Comparison of ENCODE assay signal across 12 cellular contexts in genomic region chr1:31487894-31488293, GRCh38.
"Had no signal": no experiment of that assay in that cellular context is flagged by ENCODE, and none has a peak within 500 bp of the region (broad histone marks: within the 10 kb centered on the region; RNA-seq: fewer than 3 reads in every experiment).

No MANE protein-coding gene starts in this region.

- H3K36me3 Mint-ChIP-seq: stimulated activated memory B cell treated with anti-CD40 and anti-IgM and Interleukin-4, amounts not matched to agents 10 μg/mL and 1 μg/mL and 100 μg/mL, for 72 hours had no signal

- H3K27me3 ChIP-seq: body of pancreas, neutrophil, upper lobe of left lung had no signal

- H3K4me1 ChIP-seq: body of pancreas had no signal

- DNase-seq: activated CD4-positive, alpha-beta T cell treated with anti-CD3 and anti-CD28 coated beads, Interleukin-2, amount 50 U/mL, for 48 hours; activated CD8-positive, alpha-beta memory T cell treated with anti-CD3 and anti-CD28 coated beads, Interleukin-2, amount 50 U/mL, for 4 hours; activated naive CD4-positive, alpha-beta T cell treated with anti-CD3 and anti-CD28 coated beads, Interleukin-2, amount 10 ng/mL, durations not matched to agents 7 days and 5 days; amniotic stem cell; body of pancreas; kidney; upper lobe of left lung had no signal

- ATAC-seq: body of pancreas; gastroesophageal sphincter; stimulated activated memory B cell treated with anti-CD40 and anti-IgM and Interleukin-4, amounts not matched to agents 10 μg/mL and 1 μg/mL and 100 μg/mL, for 72 hours had no signal

- H3K4me3 Mint-ChIP-seq: stimulated activated memory B cell treated with anti-CD40 and anti-IgM and Interleukin-4, amounts not matched to agents 10 μg/mL and 1 μg/mL and 100 μg/mL, for 72 hours; T-helper 2 cell treated with Interferon-gamma antibody and Interleukin-4, amounts not matched to agents 5 μg/mL and 100 μg/mL, for 36 hours had no signal

- H3K9me3 Mint-ChIP-seq: T-helper 2 cell treated with Interferon-gamma antibody and Interleukin-4, amounts not matched to agents 5 μg/mL and 100 μg/mL, for 36 hours had no signal

- H3K36me3 ChIP-seq: gastroesophageal sphincter, neutrophil, upper lobe of left lung had no signal

- H3K27ac Mint-ChIP-seq: stimulated activated memory B cell treated with anti-CD40 and anti-IgM and Interleukin-4, amounts not matched to agents 10 μg/mL and 1 μg/mL and 100 μg/mL, for 72 hours had no signal

- H3K4me3 ChIP-seq: body of pancreas, gastroesophageal sphincter, smooth muscle cell, upper lobe of left lung had no signal

- H3K27ac ChIP-seq: body of pancreas, gastroesophageal sphincter, neutrophil had no signal

- H3K4me2 ChIP-seq: smooth muscle cell had no signal

- H3K27me3 Mint-ChIP-seq: stimulated activated memory B cell treated with anti-CD40 and anti-IgM and Interleukin-4, amounts not matched to agents 10 μg/mL and 1 μg/mL and 100 μg/mL, for 72 hours had no signal
